ENCODE assay signal across 3 cellular contexts in genomic region chr1:174190800-174191199, GRCh38.
TF ChIP-seq lines count a peak whose summit lies in the region.

No MANE protein-coding gene starts in this region.

TF ChIP-seq in SK-N-SH, 30 proteins besides CTCF, POLR2A, EP300 and RAD21:
- TF ChIP-seq RCOR1 (IDR thresholded peaks at IDR 0.05; ENCODE audit: low read length) (no peak), FOXJ3 (CRISPR knock-in tag; IDR thresholded peaks at IDR 0.05) (no peak), MEF2A (IDR thresholded peaks at IDR 0.05; ENCODE audit: borderline replicate concordance, low read depth) (no peak)
TF ChIP-seq in SK-N-SH: peak in this region for 0.

TF ChIP-seq in SK-N-SH treated with all-trans-retinoic acid at 6 μM for 48 hours, 23 proteins besides CTCF, POLR2A, EP300 and RAD21:
- no peak for TF ChIP-seq TCF4 (CRISPR knock-in tag; IDR thresholded peaks at IDR 0.05; ENCODE audit: borderline replicate concordance)
- no peak for TF ChIP-seq TSHZ2 (CRISPR knock-in tag; IDR thresholded peaks at IDR 0.05)
- no peak for TF ChIP-seq OSR1 (CRISPR knock-in tag; IDR thresholded peaks at IDR 0.05)
- TF ChIP-seq ZC3H10 (CRISPR knock-in tag; IDR thresholded peaks at IDR 0.05), result no peak
- no peak for TF ChIP-seq ESRRG (CRISPR knock-in tag; IDR thresholded peaks at IDR 0.05)
- no peak for TF ChIP-seq RARB (CRISPR knock-in tag; IDR thresholded peaks at IDR 0.05)
- no peak for TF ChIP-seq ZFP30 (CRISPR knock-in tag; IDR thresholded peaks at IDR 0.05)
- TF ChIP-seq CSRNP3 (CRISPR knock-in tag; IDR thresholded peaks at IDR 0.05), result no peak
- TF ChIP-seq BACH2 (CRISPR knock-in tag; IDR thresholded peaks at IDR 0.05; ENCODE audit: borderline replicate concordance), result no peak
- no peak for TF ChIP-seq PPARA (CRISPR knock-in tag; IDR thresholded peaks at IDR 0.05; ENCODE audit: borderline replicate concordance)
- no peak for TF ChIP-seq ARNTL (CRISPR knock-in tag; IDR thresholded peaks at IDR 0.05; ENCODE audit: borderline replicate concordance, low read depth)
- TF ChIP-seq TOX (CRISPR knock-in tag; IDR thresholded peaks at IDR 0.05; ENCODE audit: borderline replicate concordance), result no peak

TF ChIP-seq in HepG2, 621 proteins besides CTCF, POLR2A, EP300 and RAD21:
- TF ChIP-seq ETS1 (CRISPR knock-in tag; IDR thresholded peaks at IDR 0.05) (no peak), TFDP1 (CRISPR knock-in tag; IDR thresholded peaks at IDR 0.05; ENCODE audit: borderline replicate concordance) (no peak), PRDM15 (CRISPR knock-in tag; IDR thresholded peaks at IDR 0.05) (no peak), ZNF383 (CRISPR knock-in tag; IDR thresholded peaks at IDR 0.05; ENCODE audit: borderline replicate concordance) (no peak), HNF1B (CRISPR knock-in tag; IDR thresholded peaks at IDR 0.05) (no peak)
TF ChIP-seq in HepG2: peak in this region for 0.
